In the genomic region with DNA sequence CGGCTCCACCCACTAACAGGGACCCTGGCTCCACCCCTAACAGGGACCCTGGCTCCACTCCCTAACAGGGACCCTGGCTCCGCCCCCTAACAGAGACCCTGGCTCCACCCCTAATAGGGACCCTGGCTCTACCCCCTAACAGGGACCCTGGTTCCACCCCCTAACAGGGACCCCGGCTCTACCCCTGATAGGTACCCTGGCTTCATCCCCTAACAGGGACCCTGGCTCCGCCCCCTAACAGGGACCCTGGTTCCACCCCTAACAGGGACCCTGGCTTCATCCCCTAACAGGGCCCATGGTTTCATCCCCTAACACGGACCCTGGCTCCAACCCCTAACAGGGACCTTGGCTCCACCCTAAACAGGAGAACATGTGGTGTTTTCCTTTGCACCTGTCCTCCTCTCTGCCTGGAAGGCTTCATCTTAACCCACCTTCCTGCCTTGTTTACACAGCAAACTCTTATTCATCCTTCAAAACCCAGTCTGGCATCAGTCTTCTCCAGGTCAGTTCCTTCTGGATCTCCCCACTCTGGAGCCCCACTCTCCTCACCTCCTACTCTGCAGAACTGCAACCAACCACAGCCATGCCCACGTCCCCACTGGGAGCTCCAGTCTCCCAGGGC, we compare ENCODE assay signal across 14 cellular contexts. TPM values are rescaled to one million over a fixed set of nuclear protein-coding genes. Genes with fewer than 3 reads are reported as not detected.
DNase-seq lines count a peak whose midpoint lies in the region; TF ChIP-seq lines count a peak whose summit lies in the region.
"Had no signal": no experiment of that assay in that cellular context is flagged by ENCODE, and none has a peak within 500 bp of the region (broad histone marks: within the 10 kb centered on the region; RNA-seq: fewer than 3 reads in every experiment).

No MANE protein-coding gene starts in this region.

- H3K36me3 ChIP-seq in endodermal cell (ENCODE audit: control insufficient read depth, insufficient read depth, low read length) (peaks cover 8% of the 10 kb centered on the region), stomach (peaks cover 0 to 35% (median 29%) of the 10 kb centered on the region in 4 donors)

- H3K4me1 ChIP-seq in endodermal cell (ENCODE audit: control insufficient read depth, insufficient read depth, low read length) (no peaks in the 10 kb centered on the region), stomach (peaks cover 14 to 91% (median 28%) of the 10 kb centered on the region in 4 donors)

- CTCF ChIA-PET in activated CD4-positive, alpha-beta memory T cell treated with anti-CD3 and anti-CD28 coated beads, Interleukin-2, amount 10 ng/mL, durations not matched to agents 7 days and 5 days (lab: Charles Lee), result interaction anchor here (1.0 to 1.2 kb wide), 2 partner anchors 39 to 40 kb away, joined by 3 to 4 read pairs; no protein-coding TSS in a partner anchor
- CTCF ChIA-PET in activated CD4-positive, alpha-beta memory T cell treated with anti-CD3 and anti-CD28 coated beads for 36 hours (lab: Charles Lee), result interaction anchor here (1.0 kb wide), 1 partner anchor 354 kb away, joined by 3 read pairs; no protein-coding TSS in a partner anchor

- no peak overlapping the region for H3K9ac ChIP-seq in endodermal cell (ENCODE audit: extremely low read depth, low read length, poor library complexity, severe bottlenecking)

- H3K4me3 ChIP-seq in endodermal cell (ENCODE audit: low read length) (no peak overlapping the region), stomach (no peak overlapping the region)

- TF ChIP-seq EP300 in stomach (IDR thresholded peaks at IDR 0.05), result no peak

- no peak for DNase-seq in activated CD4-positive, alpha-beta memory T cell treated with anti-CD3 and anti-CD28 coated beads, Interleukin-2, amount 10 ng/mL, durations not matched to agents 7 days and 5 days
- DNase-seq in activated CD4-positive, alpha-beta memory T cell treated with anti-CD3 and anti-CD28 coated beads for 36 hours, result no peak
- DNase-seq in NAMALWA (ENCODE audit: low spot score), result peak; percentile 59
- DNase-seq in endodermal cell, result no peak
- DNase-seq in stomach, result no peak
- DNase-seq in NCI-H2227 treated with DMSO at 0.1 percent for 48 hours (lab: John Stamatoyannopoulos, UW), result no peak
- DNase-seq in GDM1 (lab: John Stamatoyannopoulos, UW), result no peak
- DNase-seq in NCI-H748 treated with DMSO at 0.1 percent for 48 hours (lab: John Stamatoyannopoulos, UW), result no peak
- DNase-seq: activated gamma-delta T cell treated with Interleukin-2 at 50 U/mL for 16 hours; central memory CD4-positive, alpha-beta T cell; H7; NCI-H1436; NCI-H82 had no signal

- H3K27me3 Mint-ChIP-seq in activated CD4-positive, alpha-beta memory T cell treated with anti-CD3 and anti-CD28 coated beads, Interleukin-2, amount 10 ng/mL, durations not matched to agents 7 days and 5 days, result peaks cover 8% of the 10 kb centered on the region
- peaks cover 1% of the 10 kb centered on the region for H3K27me3 Mint-ChIP-seq in activated CD4-positive, alpha-beta memory T cell treated with anti-CD3 and anti-CD28 coated beads for 36 hours
- H3K27me3 Mint-ChIP-seq in endodermal cell (ENCODE audit: insufficient read depth), result no peaks in the 10 kb centered on the region

- H3K9me3 Mint-ChIP-seq in activated CD4-positive, alpha-beta memory T cell treated with anti-CD3 and anti-CD28 coated beads, Interleukin-2, amount 10 ng/mL, durations not matched to agents 7 days and 5 days, result no peaks in the 10 kb centered on the region
- H3K9me3 Mint-ChIP-seq in activated CD4-positive, alpha-beta memory T cell treated with anti-CD3 and anti-CD28 coated beads for 36 hours, result no peaks in the 10 kb centered on the region
- no peaks in the 10 kb centered on the region for H3K9me3 Mint-ChIP-seq in endodermal cell

- POLR2A ChIA-PET in activated CD4-positive, alpha-beta memory T cell treated with anti-CD3 and anti-CD28 coated beads, Interleukin-2, amount 10 ng/mL, durations not matched to agents 7 days and 5 days (lab: Charles Lee), result no interaction called here
- POLR2A ChIA-PET in activated CD4-positive, alpha-beta memory T cell treated with anti-CD3 and anti-CD28 coated beads for 36 hours (lab: Charles Lee), result no interaction called here

- H3K27me3 ChIP-seq in endodermal cell (ENCODE audit: control insufficient read depth, insufficient read depth, low read length, poor library complexity, severe bottlenecking) (no peaks in the 10 kb centered on the region), stomach (no peaks in the 10 kb centered on the region)

- no peak overlapping the region for H3K27ac ChIP-seq in endodermal cell (ENCODE audit: low read depth, low read length)
- H3K27ac ChIP-seq in stomach, result peak overlapping the region in 3 of 5 donors; percentile 69 to 76 (median 72)

- H3K4me1 Mint-ChIP-seq in activated CD4-positive, alpha-beta memory T cell treated with anti-CD3 and anti-CD28 coated beads, Interleukin-2, amount 10 ng/mL, durations not matched to agents 7 days and 5 days, result peaks cover 13% of the 10 kb centered on the region
- peaks cover 5% of the 10 kb centered on the region for H3K4me1 Mint-ChIP-seq in activated CD4-positive, alpha-beta memory T cell treated with anti-CD3 and anti-CD28 coated beads for 36 hours (ENCODE audit: low read depth)
- peaks cover 10% of the 10 kb centered on the region for H3K4me1 Mint-ChIP-seq in endodermal cell

- 87 to 94% methylated on average over 3 to 6 of the region's 6 CpGs for WGBS in endodermal cell (ENCODE audit: insufficient coverage in 1 of 2, insufficient read length in 1 of 2), 2 experiments
- 78 to 85% (median 83%) methylated on average over 4 to 6 of the region's 6 CpGs for WGBS in stomach, 5 donors

- intact Hi-C loops in activated CD4-positive, alpha-beta memory T cell treated with anti-CD3 and anti-CD28 coated beads for 36 hours (cut with micrococcal nuclease), result no loop called here
- intact Hi-C loops in stomach (cut with DNase I; ENCODE audit: low total_unique reads), result no loop called here

- peak overlapping the region; percentile 6 for H3K4me3 Mint-ChIP-seq in activated CD4-positive, alpha-beta memory T cell treated with anti-CD3 and anti-CD28 coated beads, Interleukin-2, amount 10 ng/mL, durations not matched to agents 7 days and 5 days
- H3K4me3 Mint-ChIP-seq in activated CD4-positive, alpha-beta memory T cell treated with anti-CD3 and anti-CD28 coated beads for 36 hours, result no peak overlapping the region
- H3K4me3 Mint-ChIP-seq in endodermal cell, result no peak overlapping the region

- H3K36me3 Mint-ChIP-seq in activated CD4-positive, alpha-beta memory T cell treated with anti-CD3 and anti-CD28 coated beads, Interleukin-2, amount 10 ng/mL, durations not matched to agents 7 days and 5 days (ENCODE audit: low read depth), result no peaks in the 10 kb centered on the region
- H3K36me3 Mint-ChIP-seq in activated CD4-positive, alpha-beta memory T cell treated with anti-CD3 and anti-CD28 coated beads for 36 hours, result no peaks in the 10 kb centered on the region
- peaks cover 18% of the 10 kb centered on the region for H3K36me3 Mint-ChIP-seq in endodermal cell (ENCODE audit: low read depth)

- no peaks in the 10 kb centered on the region for H3K9me3 ChIP-seq in endodermal cell (ENCODE audit: control insufficient read depth, low read length)
- no peaks in the 10 kb centered on the region for H3K9me3 ChIP-seq in stomach

- H3K27ac Mint-ChIP-seq in activated CD4-positive, alpha-beta memory T cell treated with anti-CD3 and anti-CD28 coated beads, Interleukin-2, amount 10 ng/mL, durations not matched to agents 7 days and 5 days, result peak overlapping the region; percentile 57
- no peak overlapping the region for H3K27ac Mint-ChIP-seq in activated CD4-positive, alpha-beta memory T cell treated with anti-CD3 and anti-CD28 coated beads for 36 hours
- H3K27ac Mint-ChIP-seq in endodermal cell, result peak overlapping the region; percentile 9

- TF ChIP-seq CTCF in endodermal cell (conservative IDR thresholded peaks at IDR 0.05), result no peak
- TF ChIP-seq CTCF in stomach (IDR thresholded peaks at IDR 0.05), result no peak

- no peak for TF ChIP-seq POLR2A in stomach (IDR thresholded peaks at IDR 0.05)

RNA-seq across cellular contexts. Expression of a gene that starts 58.0 kb away (rescaled TPM):
- under 1 TPM; 0.10 to 0.20 TPM for total RNA-seq in activated CD4-positive, alpha-beta memory T cell treated with anti-CD3 and anti-CD28 coated beads, Interleukin-2, amount 10 ng/mL, durations not matched to agents 7 days and 5 days
- total RNA-seq in activated CD4-positive, alpha-beta memory T cell treated with anti-CD3 and anti-CD28 coated beads for 36 hours, result under 1 TPM; 0.05 to 0.12 TPM
- 10 to 100 TPM in 1 of 2 donors, 1 to 10 TPM in 1; 7.5 to 14.9 TPM for total RNA-seq in endodermal cell
- polyA plus RNA-seq in endodermal cell (2013, experiment 1 of 2), result 8.9 TPM
- 10.0 TPM for polyA plus RNA-seq in endodermal cell (2013, experiment 2 of 2)
- 10 to 100 TPM in 4 of 5 donors, 1 to 10 TPM in 1; 2.6 to 30.4 (median 22.8) TPM for total RNA-seq in stomach
- polyA plus RNA-seq in stomach, result 1 to 10 TPM; 5.2 to 7.3 (median 5.7) TPM
- total RNA-seq: SK-MEL-5 had no signal
